ENCODE assay signal across 8 cellular contexts in genomic region chr13:45416521-45417125, GRCh38. TPM values are rescaled to one million over a fixed set of nuclear protein-coding genes. Genes with fewer than 3 reads are reported as not detected.
A peak's percentile ranks its signal among the peaks of the same experiment; 100 is the strongest.
DNase-seq lines count a peak whose midpoint lies in the region; ATAC-seq and TF ChIP-seq lines count a peak whose summit lies in the region.

No MANE protein-coding gene starts in this region.

- intact Hi-C loops in activated B cell treated with CpG ODN at 0.5 μM for 24 hours (cut with micrococcal nuclease) (loop anchor here (1.0 to 5.0 kb wide), 4 partner anchors 48 to 839 kb away; partner anchors contain the start of genes COG3, LCP1, TSC22D1 and ZC3H13), transverse colon (cut with DNase I; ENCODE audit: low total_unique reads) (loop anchor here (5.0 kb wide), 1 partner anchor 46 kb away; the partner anchor contains the start of gene COG3)

- H3K27ac Mint-ChIP-seq in activated naive CD4-positive, alpha-beta T cell treated with anti-CD3 and anti-CD28 coated beads, Interleukin-2, amount 10 ng/mL, durations not matched to agents 7 days and 5 days, result peak overlapping the region; percentile 99
- H3K27ac Mint-ChIP-seq in activated B cell treated with CpG ODN at 0.5 μM for 24 hours, result peak overlapping the region; percentile 97

- POLR2A ChIA-PET in activated B cell treated with CpG ODN at 0.5 μM for 24 hours (lab: Charles Lee), result interaction anchor here (0.6 to 3.2 kb wide), 7 partner anchors 13 to 76 kb away, joined by 3 to 33 read pairs (median 7); partner anchors contain the start of genes COG3 and TPT1

- no peak for TF ChIP-seq POLR2A in transverse colon (IDR thresholded peaks at IDR 0.05)

- H3K4me1 ChIP-seq in transverse colon, result peaks cover 7 to 41% (median 21%) of the 10 kb centered on the region in 4 donors

- no peaks in the 10 kb centered on the region for H3K27me3 Mint-ChIP-seq in activated naive CD4-positive, alpha-beta T cell treated with anti-CD3 and anti-CD28 coated beads, Interleukin-2, amount 10 ng/mL, durations not matched to agents 7 days and 5 days
- no peaks in the 10 kb centered on the region for H3K27me3 Mint-ChIP-seq in activated B cell treated with CpG ODN at 0.5 μM for 24 hours

- in situ Hi-C loops in transverse colon (cut with MboI; ENCODE audit: low pct_ligation_motif_present in 1 of 4, low pct_unique_long_range_greater_than_20kb in 1 of 4, low sequenced_read_pairs in 3 of 4), result no loop called here

- H3K27me3 ChIP-seq in transverse colon, result no peaks in the 10 kb centered on the region

- peak overlapping the region; percentile 93 to 97 (median 95) for H3K27ac ChIP-seq in transverse colon

- H3K4me3 Mint-ChIP-seq in activated naive CD4-positive, alpha-beta T cell treated with anti-CD3 and anti-CD28 coated beads, Interleukin-2, amount 10 ng/mL, durations not matched to agents 7 days and 5 days, result peak overlapping the region; percentile 92
- H3K4me3 Mint-ChIP-seq in activated B cell treated with CpG ODN at 0.5 μM for 24 hours, result peak overlapping the region; percentile 95

- no peaks in the 10 kb centered on the region for H3K9me3 ChIP-seq in transverse colon

- peaks cover 2% of the 10 kb centered on the region for H3K36me3 Mint-ChIP-seq in activated naive CD4-positive, alpha-beta T cell treated with anti-CD3 and anti-CD28 coated beads, Interleukin-2, amount 10 ng/mL, durations not matched to agents 7 days and 5 days
- H3K36me3 Mint-ChIP-seq in activated B cell treated with CpG ODN at 0.5 μM for 24 hours (ENCODE audit: low read depth), result peaks cover 13% of the 10 kb centered on the region

- 40 to 46% methylated on average over 10 of the region's 10 CpGs for WGBS in transverse colon (ENCODE audit: low coverage in 1 of 2), 2 donors

- no peaks in the 10 kb centered on the region for H3K36me3 ChIP-seq in transverse colon

- H3K9me3 Mint-ChIP-seq in activated naive CD4-positive, alpha-beta T cell treated with anti-CD3 and anti-CD28 coated beads, Interleukin-2, amount 10 ng/mL, durations not matched to agents 7 days and 5 days, result no peaks in the 10 kb centered on the region
- no peaks in the 10 kb centered on the region for H3K9me3 Mint-ChIP-seq in activated B cell treated with CpG ODN at 0.5 μM for 24 hours

- CTCF ChIA-PET in activated naive CD4-positive, alpha-beta T cell treated with anti-CD3 and anti-CD28 coated beads, Interleukin-2, amount 10 ng/mL, durations not matched to agents 7 days and 5 days (lab: Charles Lee), result interaction anchor here (0.6 to 4.9 kb wide), 6 partner anchors 10 to 49 kb away, joined by 3 to 23 read pairs (median 8); no protein-coding TSS in a partner anchor
- CTCF ChIA-PET in activated B cell treated with CpG ODN at 0.5 μM for 24 hours (lab: Charles Lee), result interaction anchor here (0.9 to 2.8 kb wide), 3 partner anchors 22 to 370 kb away, joined by 3 to 17 read pairs (median 5); no protein-coding TSS in a partner anchor

- TF ChIP-seq CTCF in activated B cell treated with CpG ODN at 0.5 μM for 24 hours (IDR thresholded peaks at IDR 0.05), result no peak
- TF ChIP-seq CTCF in transverse colon (IDR thresholded peaks at IDR 0.05), result no peak

- H3K4me1 Mint-ChIP-seq in activated naive CD4-positive, alpha-beta T cell treated with anti-CD3 and anti-CD28 coated beads, Interleukin-2, amount 10 ng/mL, durations not matched to agents 7 days and 5 days, result peaks cover 25% of the 10 kb centered on the region
- peaks cover 25% of the 10 kb centered on the region for H3K4me1 Mint-ChIP-seq in activated B cell treated with CpG ODN at 0.5 μM for 24 hours

- H3K4me3 ChIP-seq in transverse colon, result peak overlapping the region; percentile 31 to 81 (median 66)

- ATAC-seq in activated B cell treated with CpG ODN at 0.5 μM for 24 hours (ENCODE audit: low read depth) (no peak), HG03378 (IDR thresholded peaks at IDR 0.05; ENCODE audit: unreplicated experiment) (no peak)

- TF ChIP-seq EP300 in transverse colon (IDR thresholded peaks at IDR 0.05; ENCODE audit: low read depth), result no peak

- DNase-seq in activated naive CD4-positive, alpha-beta T cell treated with anti-CD3 and anti-CD28 coated beads, Interleukin-2, amount 10 ng/mL, durations not matched to agents 7 days and 5 days, result no peak
- no peak for DNase-seq in activated naive CD4-positive, alpha-beta T cell treated with anti-CD3 and anti-CD28 coated beads, Interleukin-2, amount 50 U/mL, for 16 hours
- DNase-seq in activated B cell treated with CpG ODN at 0.5 μM for 24 hours, result no peak
- peak; percentile 12 for DNase-seq in left kidney (ENCODE audit: low read depth, low spot score)
- DNase-seq in transverse colon, result no peak
- no peak for DNase-seq in pons (ENCODE audit: low spot score)
- DNase-seq in SIG-M5 (lab: John Stamatoyannopoulos, UW), result no peak

RNA-seq across cellular contexts. Expression of gene SLC25A30, which starts 1.6 kb away (rescaled TPM):
- total RNA-seq in activated B cell treated with CpG ODN at 0.5 μM for 24 hours (19.0 and 19.3 TPM in 2 replicates), transverse colon (10 to 100 TPM in 1 of 4 donors, 1 to 10 TPM in 3; 2.4 to 15.6 (median 6.5) TPM)

RNA-seq across cellular contexts. Expression of gene COG3, which starts 48.1 kb away (rescaled TPM):
- total RNA-seq in activated B cell treated with CpG ODN at 0.5 μM for 24 hours (26.0 and 31.6 TPM in 2 replicates), transverse colon (100 to 1,000 TPM in 1 of 4 donors, 10 to 100 TPM in 3; 38.2 to 103 (median 58.5) TPM)
